ENCODE assay signal across 2 cellular contexts in the genomic region with DNA sequence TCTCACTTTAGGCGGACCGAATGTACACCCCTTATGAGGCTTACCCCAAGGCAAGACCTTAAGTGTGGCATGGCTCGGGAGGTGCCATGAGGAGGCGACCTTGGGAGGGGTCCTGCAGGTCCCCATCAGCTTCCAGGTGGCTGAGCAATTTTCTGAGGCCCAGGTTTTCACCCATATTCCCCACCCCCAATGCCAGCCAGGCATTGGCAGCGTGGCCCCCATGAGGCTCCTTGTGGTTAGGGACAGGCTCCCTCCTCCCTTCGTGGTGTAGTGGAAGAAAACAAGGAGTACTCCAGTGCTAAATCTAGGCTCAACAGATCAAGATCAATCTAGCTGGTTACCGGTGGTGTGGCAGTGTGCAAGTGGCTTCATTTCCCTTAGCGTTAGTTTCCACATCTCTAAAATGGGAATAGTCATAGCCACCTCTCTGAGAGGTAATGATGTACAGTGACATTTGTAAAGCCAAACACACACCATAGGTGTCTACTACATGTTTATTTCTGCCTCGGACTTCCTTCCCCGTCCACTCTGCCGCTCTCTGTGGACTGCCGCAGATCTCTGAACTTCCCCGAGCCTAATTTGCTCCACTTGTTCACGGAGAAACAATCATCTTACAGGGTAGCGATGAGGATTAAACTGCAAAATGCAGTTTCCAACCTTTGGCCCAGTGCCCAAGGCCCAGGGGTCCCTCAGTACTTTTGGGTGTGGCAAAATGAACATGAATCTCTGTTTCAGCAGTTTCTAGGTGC.
TF ChIP-seq lines count a peak whose summit lies in the region.

No MANE protein-coding gene starts in this region.

TF ChIP-seq in GM23338, 12 proteins besides CTCF, POLR2A, EP300 and RAD21 (continues in another document):
- TF ChIP-seq, protein P1, sequence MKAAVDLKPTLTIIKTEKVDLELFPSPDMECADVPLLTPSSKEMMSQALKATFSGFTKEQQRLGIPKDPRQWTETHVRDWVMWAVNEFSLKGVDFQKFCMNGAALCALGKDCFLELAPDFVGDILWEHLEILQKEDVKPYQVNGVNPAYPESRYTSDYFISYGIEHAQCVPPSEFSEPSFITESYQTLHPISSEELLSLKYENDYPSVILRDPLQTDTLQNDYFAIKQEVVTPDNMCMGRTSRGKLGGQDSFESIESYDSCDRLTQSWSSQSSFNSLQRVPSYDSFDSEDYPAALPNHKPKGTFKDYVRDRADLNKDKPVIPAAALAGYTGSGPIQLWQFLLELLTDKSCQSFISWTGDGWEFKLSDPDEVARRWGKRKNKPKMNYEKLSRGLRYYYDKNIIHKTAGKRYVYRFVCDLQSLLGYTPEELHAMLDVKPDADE (IDR thresholded peaks at IDR 0.05) = no peak
- TF ChIP-seq CREB1 (CRISPR knock-in tag; IDR thresholded peaks at IDR 0.05; ENCODE audit: low read depth) (no peak), EZH2 (IDR thresholded peaks at IDR 0.05; ENCODE audit: low read depth, unreplicated experiment) (peak; percentile 68), ZNF331 (CRISPR knock-in tag; IDR thresholded peaks at IDR 0.05; ENCODE audit: low read depth) (no peak), EZH2phosphoT487 (IDR thresholded peaks at IDR 0.05; ENCODE audit: unreplicated experiment) (peak; percentile 22), ZNF114 (CRISPR knock-in tag; IDR thresholded peaks at IDR 0.05) (no peak), STAT1 (IDR thresholded peaks at IDR 0.05; ENCODE audit: unreplicated experiment) (no peak)
- TF ChIP-seq, protein P2, sequence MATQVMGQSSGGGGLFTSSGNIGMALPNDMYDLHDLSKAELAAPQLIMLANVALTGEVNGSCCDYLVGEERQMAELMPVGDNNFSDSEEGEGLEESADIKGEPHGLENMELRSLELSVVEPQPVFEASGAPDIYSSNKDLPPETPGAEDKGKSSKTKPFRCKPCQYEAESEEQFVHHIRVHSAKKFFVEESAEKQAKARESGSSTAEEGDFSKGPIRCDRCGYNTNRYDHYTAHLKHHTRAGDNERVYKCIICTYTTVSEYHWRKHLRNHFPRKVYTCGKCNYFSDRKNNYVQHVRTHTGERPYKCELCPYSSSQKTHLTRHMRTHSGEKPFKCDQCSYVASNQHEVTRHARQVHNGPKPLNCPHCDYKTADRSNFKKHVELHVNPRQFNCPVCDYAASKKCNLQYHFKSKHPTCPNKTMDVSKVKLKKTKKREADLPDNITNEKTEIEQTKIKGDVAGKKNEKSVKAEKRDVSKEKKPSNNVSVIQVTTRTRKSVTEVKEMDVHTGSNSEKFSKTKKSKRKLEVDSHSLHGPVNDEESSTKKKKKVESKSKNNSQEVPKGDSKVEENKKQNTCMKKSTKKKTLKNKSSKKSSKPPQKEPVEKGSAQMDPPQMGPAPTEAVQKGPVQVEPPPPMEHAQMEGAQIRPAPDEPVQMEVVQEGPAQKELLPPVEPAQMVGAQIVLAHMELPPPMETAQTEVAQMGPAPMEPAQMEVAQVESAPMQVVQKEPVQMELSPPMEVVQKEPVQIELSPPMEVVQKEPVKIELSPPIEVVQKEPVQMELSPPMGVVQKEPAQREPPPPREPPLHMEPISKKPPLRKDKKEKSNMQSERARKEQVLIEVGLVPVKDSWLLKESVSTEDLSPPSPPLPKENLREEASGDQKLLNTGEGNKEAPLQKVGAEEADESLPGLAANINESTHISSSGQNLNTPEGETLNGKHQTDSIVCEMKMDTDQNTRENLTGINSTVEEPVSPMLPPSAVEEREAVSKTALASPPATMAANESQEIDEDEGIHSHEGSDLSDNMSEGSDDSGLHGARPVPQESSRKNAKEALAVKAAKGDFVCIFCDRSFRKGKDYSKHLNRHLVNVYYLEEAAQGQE (IDR thresholded peaks at IDR 0.05; ENCODE audit: unreplicated experiment) = no peak

TF ChIP-seq in H1, 55 proteins besides CTCF, POLR2A, EP300 and RAD21:
- no peak for TF ChIP-seq BRCA1 (IDR thresholded peaks at IDR 0.05; ENCODE audit: low read depth, low read length)
- peak; percentile 72 for TF ChIP-seq CTBP2 (IDR thresholded peaks at IDR 0.05; ENCODE audit: borderline replicate concordance, insufficient read depth, insufficient read length, low read length)
- TF ChIP-seq, protein P3, sequence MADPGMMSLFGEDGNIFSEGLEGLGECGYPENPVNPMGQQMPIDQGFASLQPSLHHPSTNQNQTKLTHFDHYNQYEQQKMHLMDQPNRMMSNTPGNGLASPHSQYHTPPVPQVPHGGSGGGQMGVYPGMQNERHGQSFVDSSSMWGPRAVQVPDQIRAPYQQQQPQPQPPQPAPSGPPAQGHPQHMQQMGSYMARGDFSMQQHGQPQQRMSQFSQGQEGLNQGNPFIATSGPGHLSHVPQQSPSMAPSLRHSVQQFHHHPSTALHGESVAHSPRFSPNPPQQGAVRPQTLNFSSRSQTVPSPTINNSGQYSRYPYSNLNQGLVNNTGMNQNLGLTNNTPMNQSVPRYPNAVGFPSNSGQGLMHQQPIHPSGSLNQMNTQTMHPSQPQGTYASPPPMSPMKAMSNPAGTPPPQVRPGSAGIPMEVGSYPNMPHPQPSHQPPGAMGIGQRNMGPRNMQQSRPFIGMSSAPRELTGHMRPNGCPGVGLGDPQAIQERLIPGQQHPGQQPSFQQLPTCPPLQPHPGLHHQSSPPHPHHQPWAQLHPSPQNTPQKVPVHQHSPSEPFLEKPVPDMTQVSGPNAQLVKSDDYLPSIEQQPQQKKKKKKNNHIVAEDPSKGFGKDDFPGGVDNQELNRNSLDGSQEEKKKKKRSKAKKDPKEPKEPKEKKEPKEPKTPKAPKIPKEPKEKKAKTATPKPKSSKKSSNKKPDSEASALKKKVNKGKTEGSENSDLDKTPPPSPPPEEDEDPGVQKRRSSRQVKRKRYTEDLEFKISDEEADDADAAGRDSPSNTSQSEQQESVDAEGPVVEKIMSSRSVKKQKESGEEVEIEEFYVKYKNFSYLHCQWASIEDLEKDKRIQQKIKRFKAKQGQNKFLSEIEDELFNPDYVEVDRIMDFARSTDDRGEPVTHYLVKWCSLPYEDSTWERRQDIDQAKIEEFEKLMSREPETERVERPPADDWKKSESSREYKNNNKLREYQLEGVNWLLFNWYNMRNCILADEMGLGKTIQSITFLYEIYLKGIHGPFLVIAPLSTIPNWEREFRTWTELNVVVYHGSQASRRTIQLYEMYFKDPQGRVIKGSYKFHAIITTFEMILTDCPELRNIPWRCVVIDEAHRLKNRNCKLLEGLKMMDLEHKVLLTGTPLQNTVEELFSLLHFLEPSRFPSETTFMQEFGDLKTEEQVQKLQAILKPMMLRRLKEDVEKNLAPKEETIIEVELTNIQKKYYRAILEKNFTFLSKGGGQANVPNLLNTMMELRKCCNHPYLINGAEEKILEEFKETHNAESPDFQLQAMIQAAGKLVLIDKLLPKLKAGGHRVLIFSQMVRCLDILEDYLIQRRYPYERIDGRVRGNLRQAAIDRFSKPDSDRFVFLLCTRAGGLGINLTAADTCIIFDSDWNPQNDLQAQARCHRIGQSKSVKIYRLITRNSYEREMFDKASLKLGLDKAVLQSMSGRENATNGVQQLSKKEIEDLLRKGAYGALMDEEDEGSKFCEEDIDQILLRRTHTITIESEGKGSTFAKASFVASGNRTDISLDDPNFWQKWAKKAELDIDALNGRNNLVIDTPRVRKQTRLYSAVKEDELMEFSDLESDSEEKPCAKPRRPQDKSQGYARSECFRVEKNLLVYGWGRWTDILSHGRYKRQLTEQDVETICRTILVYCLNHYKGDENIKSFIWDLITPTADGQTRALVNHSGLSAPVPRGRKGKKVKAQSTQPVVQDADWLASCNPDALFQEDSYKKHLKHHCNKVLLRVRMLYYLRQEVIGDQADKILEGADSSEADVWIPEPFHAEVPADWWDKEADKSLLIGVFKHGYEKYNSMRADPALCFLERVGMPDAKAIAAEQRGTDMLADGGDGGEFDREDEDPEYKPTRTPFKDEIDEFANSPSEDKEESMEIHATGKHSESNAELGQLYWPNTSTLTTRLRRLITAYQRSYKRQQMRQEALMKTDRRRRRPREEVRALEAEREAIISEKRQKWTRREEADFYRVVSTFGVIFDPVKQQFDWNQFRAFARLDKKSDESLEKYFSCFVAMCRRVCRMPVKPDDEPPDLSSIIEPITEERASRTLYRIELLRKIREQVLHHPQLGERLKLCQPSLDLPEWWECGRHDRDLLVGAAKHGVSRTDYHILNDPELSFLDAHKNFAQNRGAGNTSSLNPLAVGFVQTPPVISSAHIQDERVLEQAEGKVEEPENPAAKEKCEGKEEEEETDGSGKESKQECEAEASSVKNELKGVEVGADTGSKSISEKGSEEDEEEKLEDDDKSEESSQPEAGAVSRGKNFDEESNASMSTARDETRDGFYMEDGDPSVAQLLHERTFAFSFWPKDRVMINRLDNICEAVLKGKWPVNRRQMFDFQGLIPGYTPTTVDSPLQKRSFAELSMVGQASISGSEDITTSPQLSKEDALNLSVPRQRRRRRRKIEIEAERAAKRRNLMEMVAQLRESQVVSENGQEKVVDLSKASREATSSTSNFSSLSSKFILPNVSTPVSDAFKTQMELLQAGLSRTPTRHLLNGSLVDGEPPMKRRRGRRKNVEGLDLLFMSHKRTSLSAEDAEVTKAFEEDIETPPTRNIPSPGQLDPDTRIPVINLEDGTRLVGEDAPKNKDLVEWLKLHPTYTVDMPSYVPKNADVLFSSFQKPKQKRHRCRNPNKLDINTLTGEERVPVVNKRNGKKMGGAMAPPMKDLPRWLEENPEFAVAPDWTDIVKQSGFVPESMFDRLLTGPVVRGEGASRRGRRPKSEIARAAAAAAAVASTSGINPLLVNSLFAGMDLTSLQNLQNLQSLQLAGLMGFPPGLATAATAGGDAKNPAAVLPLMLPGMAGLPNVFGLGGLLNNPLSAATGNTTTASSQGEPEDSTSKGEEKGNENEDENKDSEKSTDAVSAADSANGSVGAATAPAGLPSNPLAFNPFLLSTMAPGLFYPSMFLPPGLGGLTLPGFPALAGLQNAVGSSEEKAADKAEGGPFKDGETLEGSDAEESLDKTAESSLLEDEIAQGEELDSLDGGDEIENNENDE (IDR thresholded peaks at IDR 0.05; ENCODE audit: insufficient replicate concordance, low read length) = no peak
- TF ChIP-seq KDM4A (IDR thresholded peaks at IDR 0.05; ENCODE audit: low read depth, low read length, severe bottlenecking) = no peak
- TF ChIP-seq HDAC6 (IDR thresholded peaks at IDR 0.05; ENCODE audit: low read depth, low read length) = no peak
- TF ChIP-seq EGR1 (IDR thresholded peaks at IDR 0.05; ENCODE audit: borderline replicate concordance, low read depth, low read length) = no peak
- 0 out of 2 replicates have a peak, but pooled peaks have one; percentile 56 for TF ChIP-seq CBX8 (IDR thresholded peaks at IDR 0.05; ENCODE audit: borderline replicate concordance, low read depth, low read length)
- peak; percentile 88 for TF ChIP-seq RNF2 (IDR thresholded peaks at IDR 0.05; ENCODE audit: borderline replicate concordance, low read depth, low read length, missing control alignments, poor library complexity, severe bottlenecking)
- TF ChIP-seq JUND (IDR thresholded peaks at IDR 0.05; ENCODE audit: low read length) = no peak
- TF ChIP-seq SUZ12 (IDR thresholded peaks at IDR 0.05; ENCODE audit: low read length) = peak; percentile 65; the same call in 1 of the 2 replicates
- TF ChIP-seq BCL11A (IDR thresholded peaks at IDR 0.05; ENCODE audit: low read depth in 2 of 2, low read length in 2 of 2) = no peak
- TF ChIP-seq NRF1 (IDR thresholded peaks at IDR 0.05; ENCODE audit: low read depth, low read length) = no peak
- TF ChIP-seq CBX5 (IDR thresholded peaks at IDR 0.05; ENCODE audit: low read depth, low read length) = no peak
- TF ChIP-seq PHF8 (conservative IDR thresholded peaks at IDR 0.05; ENCODE audit: low read depth, low read length) = no peak
- no peak for TF ChIP-seq SRF (IDR thresholded peaks at IDR 0.05; ENCODE audit: low read depth, low read length)
- TF ChIP-seq, protein P4, sequence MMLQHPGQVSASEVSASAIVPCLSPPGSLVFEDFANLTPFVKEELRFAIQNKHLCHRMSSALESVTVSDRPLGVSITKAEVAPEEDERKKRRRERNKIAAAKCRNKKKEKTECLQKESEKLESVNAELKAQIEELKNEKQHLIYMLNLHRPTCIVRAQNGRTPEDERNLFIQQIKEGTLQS (IDR thresholded peaks at IDR 0.05; ENCODE audit: insufficient read depth, low read depth, low read length) = no peak
- no peak for TF ChIP-seq POLR2AphosphoS5 (IDR thresholded peaks at IDR 0.05; ENCODE audit: low read depth, low read length)
- TF ChIP-seq TEAD4 (IDR thresholded peaks at IDR 0.05; ENCODE audit: low read depth, low read length) = no peak
- TF ChIP-seq, protein P5, sequence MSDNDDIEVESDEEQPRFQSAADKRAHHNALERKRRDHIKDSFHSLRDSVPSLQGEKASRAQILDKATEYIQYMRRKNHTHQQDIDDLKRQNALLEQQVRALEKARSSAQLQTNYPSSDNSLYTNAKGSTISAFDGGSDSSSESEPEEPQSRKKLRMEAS (IDR thresholded peaks at IDR 0.05) = no peak
- no peak for TF ChIP-seq SIN3A (conservative IDR thresholded peaks at IDR 0.05 in 1 of 2, IDR thresholded peaks at IDR 0.05 in 1 of 2; ENCODE audit: low read depth in 1 of 2, low read length in 2 of 2)
- TF ChIP-seq GTF2F1 (IDR thresholded peaks at IDR 0.05; ENCODE audit: borderline replicate concordance, low read depth, low read length) = no peak
- TF ChIP-seq RFX5 (IDR thresholded peaks at IDR 0.05; ENCODE audit: borderline replicate concordance, low read depth, low read length) = no peak
- no peak for TF ChIP-seq RBBP5 (IDR thresholded peaks at IDR 0.05; ENCODE audit: borderline replicate concordance, low read depth, low read length)
- no peak for TF ChIP-seq HDAC2 (IDR thresholded peaks at IDR 0.05; ENCODE audit: borderline replicate concordance in 1 of 2, low read depth in 2 of 2, low read length in 2 of 2)
- TF ChIP-seq RXRA (IDR thresholded peaks at IDR 0.05; ENCODE audit: insufficient read depth, low read depth, low read length) = no peak
- TF ChIP-seq, protein P6, sequence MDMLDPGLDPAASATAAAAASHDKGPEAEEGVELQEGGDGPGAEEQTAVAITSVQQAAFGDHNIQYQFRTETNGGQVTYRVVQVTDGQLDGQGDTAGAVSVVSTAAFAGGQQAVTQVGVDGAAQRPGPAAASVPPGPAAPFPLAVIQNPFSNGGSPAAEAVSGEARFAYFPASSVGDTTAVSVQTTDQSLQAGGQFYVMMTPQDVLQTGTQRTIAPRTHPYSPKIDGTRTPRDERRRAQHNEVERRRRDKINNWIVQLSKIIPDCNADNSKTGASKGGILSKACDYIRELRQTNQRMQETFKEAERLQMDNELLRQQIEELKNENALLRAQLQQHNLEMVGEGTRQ (IDR thresholded peaks at IDR 0.05; ENCODE audit: low read length) = no peak
- TF ChIP-seq, protein P7, sequence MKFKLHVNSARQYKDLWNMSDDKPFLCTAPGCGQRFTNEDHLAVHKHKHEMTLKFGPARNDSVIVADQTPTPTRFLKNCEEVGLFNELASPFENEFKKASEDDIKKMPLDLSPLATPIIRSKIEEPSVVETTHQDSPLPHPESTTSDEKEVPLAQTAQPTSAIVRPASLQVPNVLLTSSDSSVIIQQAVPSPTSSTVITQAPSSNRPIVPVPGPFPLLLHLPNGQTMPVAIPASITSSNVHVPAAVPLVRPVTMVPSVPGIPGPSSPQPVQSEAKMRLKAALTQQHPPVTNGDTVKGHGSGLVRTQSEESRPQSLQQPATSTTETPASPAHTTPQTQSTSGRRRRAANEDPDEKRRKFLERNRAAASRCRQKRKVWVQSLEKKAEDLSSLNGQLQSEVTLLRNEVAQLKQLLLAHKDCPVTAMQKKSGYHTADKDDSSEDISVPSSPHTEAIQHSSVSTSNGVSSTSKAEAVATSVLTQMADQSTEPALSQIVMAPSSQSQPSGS (IDR thresholded peaks at IDR 0.05; ENCODE audit: low read length) = no peak
- peak; percentile 82 for TF ChIP-seq EZH2 (IDR thresholded peaks at IDR 0.05; ENCODE audit: low read depth, low read length, severe bottlenecking)
- TF ChIP-seq TCF12 (IDR thresholded peaks at IDR 0.05; ENCODE audit: low read depth, low read length) = no peak
- TF ChIP-seq TBP (IDR thresholded peaks at IDR 0.05; ENCODE audit: low read depth, low read length) = no peak
- TF ChIP-seq TAF1 (IDR thresholded peaks at IDR 0.05; ENCODE audit: low read depth, low read length) = no peak
- no peak for TF ChIP-seq POU5F1 (IDR thresholded peaks at IDR 0.05; ENCODE audit: low read depth, low read length)
- TF ChIP-seq SP4 (IDR thresholded peaks at IDR 0.05; ENCODE audit: low read length) = no peak
